Comparison of ENCODE assay signal across 9 cellular contexts in the genomic region with DNA sequence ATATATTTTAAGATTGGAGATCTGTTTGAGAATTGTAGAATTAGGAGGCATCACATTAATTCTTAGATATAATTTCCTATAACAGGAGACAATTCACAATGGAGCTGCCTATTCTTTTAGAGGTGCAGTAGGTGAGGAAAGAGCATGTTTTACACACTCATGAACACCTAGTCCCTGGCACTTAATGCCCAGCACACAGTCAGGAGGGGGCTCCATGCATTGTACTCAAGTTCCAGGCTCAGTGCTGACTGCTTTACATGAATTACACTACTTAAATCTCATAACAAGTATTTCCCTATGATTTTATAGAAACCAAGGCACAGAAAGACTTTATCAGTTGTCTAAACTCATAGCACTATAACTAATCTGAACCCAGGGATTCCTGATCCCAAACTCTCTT. TPM values are rescaled to one million over a fixed set of nuclear protein-coding genes. Genes with fewer than 3 reads are reported as not detected.
DNase-seq lines count a peak whose midpoint lies in the region; ATAC-seq, FAIRE-seq and TF ChIP-seq lines count a peak whose summit lies in the region.
"Had no signal": no experiment of that assay in that cellular context is flagged by ENCODE, and none has a peak within 500 bp of the region (broad histone marks: within the 10 kb centered on the region; RNA-seq: fewer than 3 reads in every experiment).

No MANE protein-coding gene starts in this region.

- H3K36me3 ChIP-seq in HepG2 (replicated peaks in 1 of 2; ENCODE audit: control insufficient read depth in 1 of 2, insufficient read depth in 2 of 2, low read length in 2 of 2): no peaks in the 10 kb centered on the region
- no peaks in the 10 kb centered on the region for H3K36me3 ChIP-seq in urinary bladder (ENCODE audit: insufficient read depth)

- TF ChIP-seq EP300 in HepG2 (IDR thresholded peaks at IDR 0.05; ENCODE audit: low read depth in 2 of 2, low read length in 2 of 2): no peak
- TF ChIP-seq EP300 in HepG2 (CRISPR knock-in tag; IDR thresholded peaks at IDR 0.05; ENCODE audit: borderline replicate concordance): no peak

- no peak for ATAC-seq in activated T-helper 17 cell treated with anti-CD3 and anti-CD28 coated beads, Interleukin-2, amount 50 U/mL, for 72 hours (replicated peaks)
- ATAC-seq in HepG2 (no peak), HG02870 (IDR thresholded peaks at IDR 0.05; ENCODE audit: unreplicated experiment) (no peak)

- H3K36me3 Mint-ChIP-seq in activated naive CD4-positive, alpha-beta T cell treated with anti-CD3 and anti-CD28 coated beads, Interleukin-2, amount 50 U/mL, for 24 hours: peaks cover 24% of the 10 kb centered on the region
- peaks cover 21% of the 10 kb centered on the region for H3K36me3 Mint-ChIP-seq in activated T-helper 17 cell treated with anti-CD3 and anti-CD28 coated beads, Interleukin-2, amount 50 U/mL, for 72 hours (ENCODE audit: low read depth)
- no peaks in the 10 kb centered on the region for H3K36me3 Mint-ChIP-seq in endothelial cell (ENCODE audit: low read depth, unreplicated experiment)

- H3K27ac Mint-ChIP-seq in activated naive CD4-positive, alpha-beta T cell treated with anti-CD3 and anti-CD28 coated beads, Interleukin-2, amount 50 U/mL, for 24 hours: peak overlapping the region; percentile 98
- H3K27ac Mint-ChIP-seq in activated T-helper 17 cell treated with anti-CD3 and anti-CD28 coated beads, Interleukin-2, amount 50 U/mL, for 72 hours: peak overlapping the region; percentile 80
- H3K27ac Mint-ChIP-seq in endothelial cell (ENCODE audit: unreplicated experiment): no peak overlapping the region

- TF ChIP-seq CTCF in HepG2 (CRISPR knock-in tag; IDR thresholded peaks at IDR 0.05) (no peak), endothelial cell (IDR thresholded peaks at IDR 0.05; ENCODE audit: unreplicated experiment) (no peak)

- BruUV-seq in HepG2 (replicated peaks; lab: Mats Ljungman, UMichigan): no TSS peak

- in situ Hi-C loops in HepG2 (cut with HindIII; ENCODE audit: extremely low pct_ligation_motif_present, low pct_unique_long_range_greater_than_20kb): loop anchor here (25.0 kb wide), 1 partner anchor 439 kb away; no protein-coding TSS in a partner anchor
- in situ Hi-C loops in G401 (cut with HindIII; ENCODE audit: low sequenced_read_pairs): no loop called here

- no peaks in the 10 kb centered on the region for H4K20me1 ChIP-seq in HepG2 (ENCODE audit: insufficient read depth, low read length)

- intact Hi-C loops in HepG2 (cut with micrococcal nuclease; ENCODE audit: unreplicated experiment): no loop called here

- no peaks in the 10 kb centered on the region; a peak in 1 of 5 replicates for H3K27me3 ChIP-seq in HepG2 (ENCODE audit: control insufficient read depth in 1 of 2, insufficient read depth in 2 of 2, low read length in 2 of 2)

- FAIRE-seq in HepG2 (lab: Jason Lieb, UNC): no peak

- H3K27me3 Mint-ChIP-seq in activated naive CD4-positive, alpha-beta T cell treated with anti-CD3 and anti-CD28 coated beads, Interleukin-2, amount 50 U/mL, for 24 hours: no peaks in the 10 kb centered on the region
- no peaks in the 10 kb centered on the region for H3K27me3 Mint-ChIP-seq in activated T-helper 17 cell treated with anti-CD3 and anti-CD28 coated beads, Interleukin-2, amount 50 U/mL, for 72 hours
- peaks cover 1% of the 10 kb centered on the region for H3K27me3 Mint-ChIP-seq in endothelial cell (ENCODE audit: unreplicated experiment)

- H3K9me3 ChIP-seq in HepG2 (ENCODE audit: low read length): no peaks in the 10 kb centered on the region

- POLR2A ChIA-PET in HepG2 (lab: Yijun Ruan, JAX): interaction anchor here (1.8 kb wide), 1 partner anchor 22 kb away, joined by 5 read pairs; no protein-coding TSS in a partner anchor

- H3K9ac ChIP-seq in HepG2 (ENCODE audit: insufficient read depth, low read depth, low read length): no peak overlapping the region

- peak overlapping the region; percentile 61 for H3K4me2 ChIP-seq in HepG2 (ENCODE audit: low read depth, low read length)

- CTCF ChIA-PET in HepG2 (lab: Yijun Ruan, JAX; ENCODE audit: low intra/inter-chr PET ratio, low total read pairs): no interaction called here

- no peak for DNase-seq in activated naive CD4-positive, alpha-beta T cell treated with anti-CD3 and anti-CD28 coated beads, Interleukin-2, amount 50 U/mL, for 16 hours
- DNase-seq in HepG2 (ENCODE audit: low spot score): no peak
- DNase-seq in endothelial cell (ENCODE audit: low spot score): no peak
- DNase-seq in G401 (ENCODE audit: low spot score): no peak

- peaks cover 9% of the 10 kb centered on the region for H3K9me3 Mint-ChIP-seq in activated naive CD4-positive, alpha-beta T cell treated with anti-CD3 and anti-CD28 coated beads, Interleukin-2, amount 50 U/mL, for 24 hours
- no peaks in the 10 kb centered on the region for H3K9me3 Mint-ChIP-seq in activated T-helper 17 cell treated with anti-CD3 and anti-CD28 coated beads, Interleukin-2, amount 50 U/mL, for 72 hours
- no peaks in the 10 kb centered on the region for H3K9me3 Mint-ChIP-seq in endothelial cell (ENCODE audit: unreplicated experiment)

- no peak overlapping the region for H3K27ac ChIP-seq in HepG2 (ENCODE audit: extremely low read length, insufficient read depth, low read length)
- peak overlapping the region; percentile 90 for H3K27ac ChIP-seq in urinary bladder (ENCODE audit: low read depth)
- H3K27ac ChIP-seq: VCaP had no signal

- H3K4me1 Mint-ChIP-seq in activated naive CD4-positive, alpha-beta T cell treated with anti-CD3 and anti-CD28 coated beads, Interleukin-2, amount 50 U/mL, for 24 hours: peaks cover 59% of the 10 kb centered on the region
- H3K4me1 Mint-ChIP-seq in activated T-helper 17 cell treated with anti-CD3 and anti-CD28 coated beads, Interleukin-2, amount 50 U/mL, for 72 hours: peaks cover 34% of the 10 kb centered on the region
- H3K4me1 Mint-ChIP-seq in endothelial cell (ENCODE audit: unreplicated experiment): peaks cover 14% of the 10 kb centered on the region

- TF ChIP-seq RAD21 in HepG2 (CRISPR knock-in tag; IDR thresholded peaks at IDR 0.05): no peak

- H3K4me1 ChIP-seq in HepG2 (ENCODE audit: insufficient read depth, low read length) (peaks cover 21% of the 10 kb centered on the region), urinary bladder (ENCODE audit: insufficient read depth) (peaks cover 6% of the 10 kb centered on the region)

- TF ChIP-seq POLR2A in HepG2 (IDR thresholded peaks at IDR 0.05; ENCODE audit: insufficient read depth in 1 of 2, low read depth in 2 of 2, low read length in 2 of 2): no peak

- H3K79me2 ChIP-seq in HepG2 (ENCODE audit: insufficient read depth, low read length): no peaks in the 10 kb centered on the region

- H3K4me3 Mint-ChIP-seq in activated naive CD4-positive, alpha-beta T cell treated with anti-CD3 and anti-CD28 coated beads, Interleukin-2, amount 50 U/mL, for 24 hours: peak overlapping the region; percentile 97
- H3K4me3 Mint-ChIP-seq in activated T-helper 17 cell treated with anti-CD3 and anti-CD28 coated beads, Interleukin-2, amount 50 U/mL, for 72 hours: peak overlapping the region; percentile 84
- H3K4me3 Mint-ChIP-seq in endothelial cell (ENCODE audit: unreplicated experiment): no peak overlapping the region

- H2AFZ ChIP-seq in HepG2 (ENCODE audit: low read length): no peak overlapping the region

- peak overlapping the region in 1 of 3 experiments; percentile 36; a peak in 1 of 6 replicates for H3K4me3 ChIP-seq in HepG2 (replicated peaks in 1 of 3; ENCODE audit: insufficient read depth in 1 of 3, low read depth in 2 of 3, low read length in 3 of 3)
- no peak overlapping the region for H3K4me3 ChIP-seq in urinary bladder (ENCODE audit: low read depth, low read length)

RNA-seq across cellular contexts. Expression of a gene that starts 0.4 kb away (rescaled TPM):
- total RNA-seq in activated T-helper 17 cell treated with anti-CD3 and anti-CD28 coated beads, Interleukin-2, amount 50 U/mL, for 72 hours: 1 to 10 TPM; 5.7 to 7.6 TPM
- total RNA-seq in HepG2 (2016; rRNA removed; fragmentation: Illumina TruSeq; extraction: Trizol) (0.32 and 0.46 TPM in 2 replicates), urinary bladder (55.4 TPM), endothelial cell (ENCODE audit: unreplicated experiment) (0.36 TPM)
- total RNA-seq in HepG2 (2016; cell fraction: cytosol; rRNA removed; fragmentation: Illumina TruSeq; extraction: Trizol; ENCODE audit: low read depth): not detected in 2 replicates
- 0.41 and 0.51 TPM in 2 replicates for total RNA-seq in HepG2 (2016; cell fraction: insoluble cytoplasmic fraction; rRNA removed; fragmentation: Illumina TruSeq; extraction: Trizol)
- total RNA-seq in HepG2 (2016; cell fraction: membrane; rRNA removed; fragmentation: Illumina TruSeq; extraction: Trizol): 0.17 and 0.19 TPM in 2 replicates
- 0.31 and 1.8 TPM in 2 replicates for total RNA-seq in HepG2 (2016; cell fraction: nucleus; rRNA removed; fragmentation: Illumina TruSeq; extraction: Trizol)
- polyA plus RNA-seq in HepG2 (2011; rRNA removed) (0.16 and 0.56 TPM in 2 replicates), urinary bladder (10.2 TPM)
- 0.25 and 0.36 TPM in 2 replicates for polyA plus RNA-seq in HepG2 (2011; cell fraction: cytosol; rRNA removed)
- polyA plus RNA-seq in HepG2 (2011; cell fraction: nucleus; rRNA removed): 0.23 and 0.42 TPM in 2 replicates
- polyA plus RNA-seq in HepG2 (2012): 0.48 and 0.56 TPM in 2 replicates
- not detected in 2 replicates for polyA plus RNA-seq in HepG2 (2016; cell fraction: cytosol; fragmentation: Illumina TruSeq; extraction: Trizol; ENCODE audit: low read depth)
- 0.52 and 0.87 TPM in 2 replicates for polyA plus RNA-seq in HepG2 (2016; cell fraction: insoluble cytoplasmic fraction; fragmentation: Illumina TruSeq; extraction: Trizol; ENCODE audit: low read depth)
- not detected in 2 replicates for polyA plus RNA-seq in HepG2 (2016; cell fraction: membrane; fragmentation: Illumina TruSeq; extraction: Trizol; ENCODE audit: low read depth)
- 0.35 TPM in 1 of 2 replicates, not detected in the other for polyA plus RNA-seq in HepG2 (2016; cell fraction: nucleus; fragmentation: Illumina TruSeq; extraction: Trizol; ENCODE audit: insufficient read depth, low read depth)
- 12.2 TPM in 1 of 2 replicates, not detected in the other for polyA minus RNA-seq in HepG2 (2011; rRNA and poly(A)+ RNA removed; ENCODE audit: low replicate concordance)
- polyA minus RNA-seq in HepG2 (2011; cell fraction: cytosol; rRNA and poly(A)+ RNA removed): 0.79 and 0.97 TPM in 2 replicates
- 0.37 and 0.64 TPM in 2 replicates for polyA minus RNA-seq in HepG2 (2011; cell fraction: nucleus; rRNA and poly(A)+ RNA removed)
- not detected in 2 replicates for total RNA-seq in G401 (2014; rRNA removed; shearing (Covaris generic))

RNA-seq across cellular contexts. Expression of a gene that starts 30.6 kb away (rescaled TPM):
- 10 to 100 TPM; 41.8 to 65.1 TPM for total RNA-seq in activated T-helper 17 cell treated with anti-CD3 and anti-CD28 coated beads, Interleukin-2, amount 50 U/mL, for 72 hours
- total RNA-seq in HepG2 (2016; rRNA removed; fragmentation: Illumina TruSeq; extraction: Trizol) (31.8 and 49.5 TPM in 2 replicates), urinary bladder (41.0 TPM), endothelial cell (ENCODE audit: unreplicated experiment) (30.9 TPM)
- total RNA-seq in HepG2 (2016; cell fraction: cytosol; rRNA removed; fragmentation: Illumina TruSeq; extraction: Trizol; ENCODE audit: low read depth): 7.7 and 9.1 TPM in 2 replicates
- 29.0 and 50.3 TPM in 2 replicates for total RNA-seq in HepG2 (2016; cell fraction: insoluble cytoplasmic fraction; rRNA removed; fragmentation: Illumina TruSeq; extraction: Trizol)
- total RNA-seq in HepG2 (2016; cell fraction: membrane; rRNA removed; fragmentation: Illumina TruSeq; extraction: Trizol): 10.1 and 12.6 TPM in 2 replicates
- 22.9 and 26.9 TPM in 2 replicates for total RNA-seq in HepG2 (2016; cell fraction: nucleus; rRNA removed; fragmentation: Illumina TruSeq; extraction: Trizol)
- polyA plus RNA-seq in HepG2 (2011; rRNA removed) (12.2 and 17.7 TPM in 2 replicates), urinary bladder (28.5 TPM)
- 8.2 and 11.6 TPM in 2 replicates for polyA plus RNA-seq in HepG2 (2011; cell fraction: cytosol; rRNA removed)
- polyA plus RNA-seq in HepG2 (2011; cell fraction: nucleus; rRNA removed): 13.6 and 17.0 TPM in 2 replicates
- polyA plus RNA-seq in HepG2 (2012): 20.5 and 26.3 TPM in 2 replicates
- 4.2 and 4.6 TPM in 2 replicates for polyA plus RNA-seq in HepG2 (2016; cell fraction: cytosol; fragmentation: Illumina TruSeq; extraction: Trizol; ENCODE audit: low read depth)
- 35.7 and 36.7 TPM in 2 replicates for polyA plus RNA-seq in HepG2 (2016; cell fraction: insoluble cytoplasmic fraction; fragmentation: Illumina TruSeq; extraction: Trizol; ENCODE audit: low read depth)
- 6.5 and 6.6 TPM in 2 replicates for polyA plus RNA-seq in HepG2 (2016; cell fraction: membrane; fragmentation: Illumina TruSeq; extraction: Trizol; ENCODE audit: low read depth)
- polyA plus RNA-seq in HepG2 (2016; cell fraction: nucleus; fragmentation: Illumina TruSeq; extraction: Trizol; ENCODE audit: insufficient read depth, low read depth): 28.9 and 31.3 TPM in 2 replicates
- 1.3 and 3.0 TPM in 2 replicates for polyA minus RNA-seq in HepG2 (2011; rRNA and poly(A)+ RNA removed; ENCODE audit: low replicate concordance)
- 9.8 and 13.1 TPM in 2 replicates for polyA minus RNA-seq in HepG2 (2011; cell fraction: cytosol; rRNA and poly(A)+ RNA removed)
- 22.7 and 25.5 TPM in 2 replicates for polyA minus RNA-seq in HepG2 (2011; cell fraction: nucleus; rRNA and poly(A)+ RNA removed)
- 49.2 and 82.6 TPM in 2 replicates for total RNA-seq in G401 (2014; rRNA removed; shearing (Covaris generic))

RNA-seq across cellular contexts. Expression of a gene that starts 30.6 kb away (rescaled TPM):
- total RNA-seq in activated T-helper 17 cell treated with anti-CD3 and anti-CD28 coated beads, Interleukin-2, amount 50 U/mL, for 72 hours: 10 to 100 TPM; 25.5 to 27.4 TPM
- total RNA-seq in HepG2 (2016; rRNA removed; fragmentation: Illumina TruSeq; extraction: Trizol): 15.0 and 19.1 TPM in 2 replicates
- total RNA-seq in HepG2 (2016; cell fraction: cytosol; rRNA removed; fragmentation: Illumina TruSeq; extraction: Trizol; ENCODE audit: low read depth): 1.3 TPM in 2 replicates
- total RNA-seq in HepG2 (2016; cell fraction: insoluble cytoplasmic fraction; rRNA removed; fragmentation: Illumina TruSeq; extraction: Trizol): 13.4 and 18.0 TPM in 2 replicates
- total RNA-seq in HepG2 (2016; cell fraction: membrane; rRNA removed; fragmentation: Illumina TruSeq; extraction: Trizol): 5.1 and 6.0 TPM in 2 replicates
- total RNA-seq in HepG2 (2016; cell fraction: nucleus; rRNA removed; fragmentation: Illumina TruSeq; extraction: Trizol): 14.1 and 14.6 TPM in 2 replicates
- 2.2 and 3.0 TPM in 2 replicates for polyA plus RNA-seq in HepG2 (2011; rRNA removed)
- 1.6 and 2.0 TPM in 2 replicates for polyA plus RNA-seq in HepG2 (2011; cell fraction: cytosol; rRNA removed)
- polyA plus RNA-seq in HepG2 (2011; cell fraction: nucleus; rRNA removed): 2.6 and 3.1 TPM in 2 replicates
- 3.9 and 4.1 TPM in 2 replicates for polyA plus RNA-seq in HepG2 (2012)
- 0.86 and 1.0 TPM in 2 replicates for polyA plus RNA-seq in HepG2 (2016; cell fraction: cytosol; fragmentation: Illumina TruSeq; extraction: Trizol; ENCODE audit: low read depth)
- 12.0 and 12.6 TPM in 2 replicates for polyA plus RNA-seq in HepG2 (2016; cell fraction: insoluble cytoplasmic fraction; fragmentation: Illumina TruSeq; extraction: Trizol; ENCODE audit: low read depth)
- polyA plus RNA-seq in HepG2 (2016; cell fraction: membrane; fragmentation: Illumina TruSeq; extraction: Trizol; ENCODE audit: low read depth): 2.5 and 2.8 TPM in 2 replicates
- polyA plus RNA-seq in HepG2 (2016; cell fraction: nucleus; fragmentation: Illumina TruSeq; extraction: Trizol; ENCODE audit: insufficient read depth, low read depth): 11.8 and 12.9 TPM in 2 replicates
- polyA minus RNA-seq in HepG2 (2011; rRNA and poly(A)+ RNA removed; ENCODE audit: low replicate concordance): 3.4 and 6.8 TPM in 2 replicates
- 2.7 and 3.1 TPM in 2 replicates for polyA minus RNA-seq in HepG2 (2011; cell fraction: cytosol; rRNA and poly(A)+ RNA removed)
- polyA minus RNA-seq in HepG2 (2011; cell fraction: nucleus; rRNA and poly(A)+ RNA removed): 19.2 and 19.4 TPM in 2 replicates
- 22.0 TPM for total RNA-seq in urinary bladder
- 11.6 TPM for polyA plus RNA-seq in urinary bladder
- total RNA-seq in endothelial cell (ENCODE audit: unreplicated experiment): 11.3 TPM
- total RNA-seq in G401 (2014; rRNA removed; shearing (Covaris generic)): 7.2 and 13.6 TPM in 2 replicates

RNA-seq across cellular contexts. Expression of a gene that starts 42.0 kb away (rescaled TPM):
- 10 to 100 TPM; 56.7 to 83.7 TPM for total RNA-seq in activated T-helper 17 cell treated with anti-CD3 and anti-CD28 coated beads, Interleukin-2, amount 50 U/mL, for 72 hours
- total RNA-seq in HepG2 (2016; rRNA removed; fragmentation: Illumina TruSeq; extraction: Trizol) (2.3 and 2.6 TPM in 2 replicates), urinary bladder (68.6 TPM), endothelial cell (ENCODE audit: unreplicated experiment) (9.9 TPM)
- total RNA-seq in HepG2 (2016; cell fraction: cytosol; rRNA removed; fragmentation: Illumina TruSeq; extraction: Trizol; ENCODE audit: low read depth): 0.20 and 0.35 TPM in 2 replicates
- total RNA-seq in HepG2 (2016; cell fraction: insoluble cytoplasmic fraction; rRNA removed; fragmentation: Illumina TruSeq; extraction: Trizol): 3.1 and 3.4 TPM in 2 replicates
- 0.62 and 1.1 TPM in 2 replicates for total RNA-seq in HepG2 (2016; cell fraction: membrane; rRNA removed; fragmentation: Illumina TruSeq; extraction: Trizol)
- total RNA-seq in HepG2 (2016; cell fraction: nucleus; rRNA removed; fragmentation: Illumina TruSeq; extraction: Trizol): 5.0 and 5.5 TPM in 2 replicates
- polyA plus RNA-seq in HepG2 (2011; rRNA removed) (0.31 and 0.62 TPM in 2 replicates), urinary bladder (27.8 TPM)
- polyA plus RNA-seq in HepG2 (2011; cell fraction: cytosol; rRNA removed): 0.07 and 0.21 TPM in 2 replicates
- polyA plus RNA-seq in HepG2 (2011; cell fraction: nucleus; rRNA removed): 0.55 and 1.2 TPM in 2 replicates
- polyA plus RNA-seq in HepG2 (2012): 0.88 and 1.0 TPM in 2 replicates
- 0.20 and 0.24 TPM in 2 replicates for polyA plus RNA-seq in HepG2 (2016; cell fraction: cytosol; fragmentation: Illumina TruSeq; extraction: Trizol; ENCODE audit: low read depth)
- 2.5 and 2.7 TPM in 2 replicates for polyA plus RNA-seq in HepG2 (2016; cell fraction: insoluble cytoplasmic fraction; fragmentation: Illumina TruSeq; extraction: Trizol; ENCODE audit: low read depth)
- polyA plus RNA-seq in HepG2 (2016; cell fraction: membrane; fragmentation: Illumina TruSeq; extraction: Trizol; ENCODE audit: low read depth): 0.54 and 0.56 TPM in 2 replicates
- 2.3 and 4.9 TPM in 2 replicates for polyA plus RNA-seq in HepG2 (2016; cell fraction: nucleus; fragmentation: Illumina TruSeq; extraction: Trizol; ENCODE audit: insufficient read depth, low read depth)
- polyA minus RNA-seq in HepG2 (2011; rRNA and poly(A)+ RNA removed; ENCODE audit: low replicate concordance): 1.4 and 8.3 TPM in 2 replicates
- polyA minus RNA-seq in HepG2 (2011; cell fraction: cytosol; rRNA and poly(A)+ RNA removed): 2.0 TPM in 1 of 2 replicates, not detected in the other
- 6.4 and 15.5 TPM in 2 replicates for polyA minus RNA-seq in HepG2 (2011; cell fraction: nucleus; rRNA and poly(A)+ RNA removed)
- total RNA-seq in G401 (2014; rRNA removed; shearing (Covaris generic)): not detected in 2 replicates
